Comparison of ENCODE assay signal across 9 cellular contexts in genomic region chr1:32695098-32695904, GRCh38. TPM values are rescaled to one million over a fixed set of nuclear protein-coding genes. Genes with fewer than 3 reads are reported as not detected.
DNase-seq lines count a peak whose midpoint lies in the region; ATAC-seq, FAIRE-seq and TF ChIP-seq lines count a peak whose summit lies in the region.
"Had no signal": no experiment of that assay in that cellular context is flagged by ENCODE, and none has a peak within 500 bp of the region (broad histone marks: within the 10 kb centered on the region; RNA-seq: fewer than 3 reads in every experiment).

No MANE protein-coding gene starts in this region.

- H4K20me1 ChIP-seq in K562 (replicated peaks; ENCODE audit: control insufficient read depth, insufficient read depth, low read length), result no peaks in the 10 kb centered on the region

- TF ChIP-seq EP300 in K562 (IDR thresholded peaks at IDR 0.05; ENCODE audit: low read length), result no peak
- no peak for TF ChIP-seq EP300 in upper lobe of left lung (IDR thresholded peaks at IDR 0.05)

- peak overlapping the region; percentile 49 to 88 for H3K9ac ChIP-seq in K562 (ENCODE audit: insufficient read depth in 1 of 2, low read depth in 2 of 2, low read length in 2 of 2)

- H3K27me3 ChIP-seq in K562 (ENCODE audit: control insufficient read depth in 2 of 2, insufficient read depth in 2 of 2, low read length in 2 of 2), result no peaks in the 10 kb centered on the region
- H3K27me3 ChIP-seq in upper lobe of left lung, result no peaks in the 10 kb centered on the region

- TF ChIP-seq CTCF in K562 (IDR thresholded peaks at IDR 0.05 in 2 of 3, conservative IDR thresholded peaks at IDR 0.05 in 1 of 3; ENCODE audit: insufficient read depth in 2 of 3, low read depth in 1 of 3, low read length in 3 of 3), result no peak
- TF ChIP-seq CTCF in upper lobe of left lung (IDR thresholded peaks at IDR 0.05), result no peak

- peak; percentile 79 for ATAC-seq in K562
- ATAC-seq in left colon, result peak; percentile 27
- peak; percentile 32 to 75 for ATAC-seq in upper lobe of left lung (ENCODE audit: low FRiP score in 2 of 2)

- no peaks in the 10 kb centered on the region for H3K9me1 ChIP-seq in K562 (ENCODE audit: control insufficient read depth, insufficient read depth, low read length)

- CTCF ChIA-PET in K562 (lab: Yijun Ruan, JAX; ENCODE audit: low intra/inter-chr PET ratio), result no interaction called here

- 20% methylated on average over 17 of the region's 17 CpGs for WGBS in K562 (ENCODE audit: insufficient coverage, low coverage, missing lambda C conversion rate)
- 57 to 64% methylated on average over 17 of the region's 17 CpGs for WGBS in upper lobe of left lung, 2 donors

- H3K36me3 ChIP-seq in K562 (ENCODE audit: control insufficient read depth, insufficient read depth, low read length) (no peaks in the 10 kb centered on the region), upper lobe of left lung (peaks cover 0 to 5% (median 0%) of the 10 kb centered on the region in 4 donors)

- POLR2A ChIA-PET in K562 (lab: Yijun Ruan, JAX), result interaction anchor here (0.7 to 2.7 kb wide), 14 partner anchors 9 to 87 kb away, joined by 3 to 21 read pairs (median 3); partner anchors contain the start of gene RBBP4

- TF ChIP-seq RAD21 in K562 (CRISPR knock-in tag; conservative IDR thresholded peaks at IDR 0.05 in 1 of 2, IDR thresholded peaks at IDR 0.05 in 1 of 2), result no peak

- H3K4me2 ChIP-seq in K562 (ENCODE audit: insufficient read depth, low read length), result peak overlapping the region; percentile 64

- intact Hi-C loops in K562 (cut with micrococcal nuclease) (loop anchor here (10.0 kb wide), 1 partner anchor 170 kb away; no protein-coding TSS in a partner anchor), left colon (cut with DNase I, micrococcal nuclease) (no loop called here)

- H3K4me3 ChIP-seq in K562, result peak overlapping the region; percentile 1; the same call in 1 of the 2 replicates
- H3K4me3 ChIP-seq in upper lobe of left lung, result no peak overlapping the region

- H3K27ac ChIP-seq in K562 (ENCODE audit: extremely low read depth, low read depth, low read length), result peak overlapping the region; percentile 48; the same call in 2 of the 3 replicates
- H3K27ac ChIP-seq in upper lobe of left lung, result peak overlapping the region in 3 of 4 donors; percentile 39 to 57 (median 40)

- peak overlapping the region; percentile 94 for H2AFZ ChIP-seq in K562 (ENCODE audit: low read depth, low read length)

- no peaks in the 10 kb centered on the region for H3K79me2 ChIP-seq in K562 (ENCODE audit: control insufficient read depth, insufficient read depth, low read length)

- TF ChIP-seq POLR2A in K562 (conservative IDR thresholded peaks at IDR 0.05) (no peak), upper lobe of left lung (IDR thresholded peaks at IDR 0.05) (no peak)

- in situ Hi-C loops in K562 (cut with MboI), result no loop called here

- DNase-seq in NCI-H2029 (lab: John Stamatoyannopoulos, UW) (peak; percentile 12), NCI-H2029 treated with DMSO at 0.1 percent for 48 hours (lab: John Stamatoyannopoulos, UW) (no peak), K562 (ENCODE audit: extremely low read depth in 1 of 4, low spot score in 3 of 4) (peak; percentile 39 to 89 (median 54)), left colon (peak in 1 of 2 donors; percentile 63), upper lobe of left lung (peak in 1 of 2 donors; percentile 55), NCI-H2171 treated with DMSO at 0.1 percent for 48 hours (lab: John Stamatoyannopoulos, UW) (no peak), cerebellar nuclear complex (lab: John Stamatoyannopoulos, UW) (no peak)
- no peak for DNase-seq in activated CD8-positive, alpha-beta memory T cell treated with anti-CD3 and anti-CD28 coated beads for 24 hours
- DNase-seq: NCI-H1092 had no signal

- peak; percentile 84 for FAIRE-seq in K562 (lab: Jason Lieb, UNC)

- no peaks in the 10 kb centered on the region for H3K9me3 ChIP-seq in K562 (replicated peaks; ENCODE audit: control insufficient read depth, insufficient read depth, low read depth, low read length)
- H3K9me3 ChIP-seq in upper lobe of left lung, result no peaks in the 10 kb centered on the region

- peaks cover 14 to 19% of the 10 kb centered on the region in 2 experiments for H3K4me1 ChIP-seq in K562 (replicated peaks in 1 of 2; ENCODE audit: control insufficient read depth in 2 of 2, insufficient read depth in 2 of 2, low read length in 2 of 2)
- peaks cover 12 to 21% (median 15%) of the 10 kb centered on the region in 4 donors for H3K4me1 ChIP-seq in upper lobe of left lung

- BruUV-seq in K562 (replicated peaks; lab: Mats Ljungman, UMichigan), result no TSS peak

RNA-seq across cellular contexts. Expression of gene SYNC, which starts 7.3 kb away (rescaled TPM):
- 2.1 and 2.4 TPM in 2 replicates for total RNA-seq in K562 (2011; cell fraction: chromatin; rRNA removed; ENCODE audit: low replicate concordance)
- 1.7 and 1.8 TPM in 2 replicates for total RNA-seq in K562 (2011; cell fraction: nucleolus; rRNA removed)
- 1.2 and 1.5 TPM in 2 replicates for total RNA-seq in K562 (2011; cell fraction: nucleoplasm; rRNA removed)
- total RNA-seq in K562 (2014; rRNA removed), result 0.86 and 1.1 TPM in 2 replicates
- total RNA-seq in K562 (2014; rRNA removed; fragmentation: Illumina TruSeq; extraction: Trizol), result 0.83 and 0.91 TPM in 2 replicates
- total RNA-seq in K562 (2015; rRNA removed; fragmentation: Illumina TruSeq; extraction: Trizol), result 0.87 and 1.1 TPM in 2 replicates
- total RNA-seq in K562 (2021), result 0.62 and 0.87 TPM in 2 replicates
- 0.43 and 0.98 TPM in 2 replicates for polyA plus RNA-seq in K562 (2011; rRNA removed)
- polyA plus RNA-seq in K562 (2011; cell fraction: cytosol; rRNA removed), result 0.16 and 0.22 TPM in 2 replicates
- 0.37 and 0.92 TPM in 2 replicates for polyA plus RNA-seq in K562 (2011; cell fraction: nucleus; rRNA removed)
- polyA plus RNA-seq in K562 (2012), result 0.26 and 0.47 TPM in 2 replicates
- polyA plus RNA-seq in K562 (2014; fragmentation: Illumina TruSeq; extraction: Trizol), result 0.84 and 1.1 TPM in 2 replicates
- polyA plus RNA-seq in K562 (2014; fragmentation: Nextera tagmentation; extraction: Ambion mirVana), result under 1 TPM; 0.49 to 0.74 TPM
- polyA plus RNA-seq in K562 (2014; rRNA removed), result 0.88 and 1.1 TPM in 2 replicates
- 1.2 and 1.3 TPM in 2 replicates for polyA minus RNA-seq in K562 (2011; rRNA and poly(A)+ RNA removed)
- 0.73 and 0.76 TPM in 2 replicates for polyA minus RNA-seq in K562 (2011; cell fraction: cytosol; rRNA and poly(A)+ RNA removed)
- polyA minus RNA-seq in K562 (2011; cell fraction: nucleus; rRNA and poly(A)+ RNA removed), result 0.22 and 0.54 TPM in 2 replicates
- 10 to 100 TPM; 16.4 to 20.3 TPM for total RNA-seq in left colon
- total RNA-seq in upper lobe of left lung, result 10 to 100 TPM; 12.0 to 33.5 (median 25.8) TPM

RNA-seq across cellular contexts. Expression of gene RBBP4, which starts 44.3 kb away (rescaled TPM):
- 328 and 440 TPM in 2 replicates for total RNA-seq in K562 (2011; cell fraction: chromatin; rRNA removed; ENCODE audit: low replicate concordance)
- 128 and 154 TPM in 2 replicates for total RNA-seq in K562 (2011; cell fraction: nucleolus; rRNA removed)
- 199 and 220 TPM in 2 replicates for total RNA-seq in K562 (2011; cell fraction: nucleoplasm; rRNA removed)
- total RNA-seq in K562 (2014; rRNA removed), result 185 and 228 TPM in 2 replicates
- 321 and 363 TPM in 2 replicates for total RNA-seq in K562 (2014; rRNA removed; fragmentation: Illumina TruSeq; extraction: Trizol)
- 245 and 259 TPM in 2 replicates for total RNA-seq in K562 (2015; rRNA removed; fragmentation: Illumina TruSeq; extraction: Trizol)
- 387 and 409 TPM in 2 replicates for total RNA-seq in K562 (2021)
- polyA plus RNA-seq in K562 (2011; rRNA removed), result 193 and 262 TPM in 2 replicates
- 92.5 and 178 TPM in 2 replicates for polyA plus RNA-seq in K562 (2011; cell fraction: cytosol; rRNA removed)
- polyA plus RNA-seq in K562 (2011; cell fraction: nucleus; rRNA removed), result 133 and 195 TPM in 2 replicates
- 259 and 329 TPM in 2 replicates for polyA plus RNA-seq in K562 (2012)
- 293 and 326 TPM in 2 replicates for polyA plus RNA-seq in K562 (2014; fragmentation: Illumina TruSeq; extraction: Trizol)
- 100 to 1,000 TPM; 248 to 285 TPM for polyA plus RNA-seq in K562 (2014; fragmentation: Nextera tagmentation; extraction: Ambion mirVana)
- 247 and 254 TPM in 2 replicates for polyA plus RNA-seq in K562 (2014; rRNA removed)
- polyA minus RNA-seq in K562 (2011; rRNA and poly(A)+ RNA removed), result 391 and 487 TPM in 2 replicates
- 178 and 220 TPM in 2 replicates for polyA minus RNA-seq in K562 (2011; cell fraction: cytosol; rRNA and poly(A)+ RNA removed)
- polyA minus RNA-seq in K562 (2011; cell fraction: nucleus; rRNA and poly(A)+ RNA removed), result 63.1 and 166 TPM in 2 replicates
- 100 to 1,000 TPM; 128 to 129 TPM for total RNA-seq in left colon
- total RNA-seq in upper lobe of left lung, result 100 to 1,000 TPM in 5 of 6 donors, 10 to 100 TPM in 1; 72.8 to 161 (median 131) TPM

RNA-seq across cellular contexts. Expression of gene ZBTB8OS, which starts 45.0 kb away (rescaled TPM):
- total RNA-seq in K562 (2011; cell fraction: chromatin; rRNA removed; ENCODE audit: low replicate concordance), result 58.9 and 105 TPM in 2 replicates
- total RNA-seq in K562 (2011; cell fraction: nucleolus; rRNA removed), result 34.9 and 36.2 TPM in 2 replicates
- 58.9 and 112 TPM in 2 replicates for total RNA-seq in K562 (2011; cell fraction: nucleoplasm; rRNA removed)
- total RNA-seq in K562 (2014; rRNA removed), result 57.8 and 59.0 TPM in 2 replicates
- 110 and 130 TPM in 2 replicates for total RNA-seq in K562 (2014; rRNA removed; fragmentation: Illumina TruSeq; extraction: Trizol)
- 104 and 107 TPM in 2 replicates for total RNA-seq in K562 (2015; rRNA removed; fragmentation: Illumina TruSeq; extraction: Trizol)
- 54.8 and 65.0 TPM in 2 replicates for total RNA-seq in K562 (2021)
- 86.5 and 114 TPM in 2 replicates for polyA plus RNA-seq in K562 (2011; rRNA removed)
- polyA plus RNA-seq in K562 (2011; cell fraction: cytosol; rRNA removed), result 29.5 and 65.1 TPM in 2 replicates
- 23.2 and 42.5 TPM in 2 replicates for polyA plus RNA-seq in K562 (2011; cell fraction: nucleus; rRNA removed)
- 63.5 and 115 TPM in 2 replicates for polyA plus RNA-seq in K562 (2012)
- 104 TPM in 2 replicates for polyA plus RNA-seq in K562 (2014; fragmentation: Illumina TruSeq; extraction: Trizol)
- polyA plus RNA-seq in K562 (2014; fragmentation: Nextera tagmentation; extraction: Ambion mirVana), result 100 to 1,000 TPM; 188 to 230 TPM
- 104 and 133 TPM in 2 replicates for polyA plus RNA-seq in K562 (2014; rRNA removed)
- polyA minus RNA-seq in K562 (2011; rRNA and poly(A)+ RNA removed), result 77.0 and 79.3 TPM in 2 replicates
- polyA minus RNA-seq in K562 (2011; cell fraction: cytosol; rRNA and poly(A)+ RNA removed), result 10.2 and 15.9 TPM in 2 replicates
- 8.2 and 15.6 TPM in 2 replicates for polyA minus RNA-seq in K562 (2011; cell fraction: nucleus; rRNA and poly(A)+ RNA removed)
- 10 to 100 TPM; 44.0 to 44.1 TPM for total RNA-seq in left colon
- 10 to 100 TPM; 24.4 to 43.9 (median 37.3) TPM for total RNA-seq in upper lobe of left lung

Comparison
In these comparisons a context has a peak if more than half of its experiments do, and no peak if none do; other contexts are left out.
1. DNase-seq: peak in NCI-H2029 (single experiment) and K562 (4 of 4); none in NCI-H2029 treated with DMSO at 0.1 percent for 48 hours (single experiment), NCI-H2171 treated with DMSO at 0.1 percent for 48 hours (single experiment), cerebellar nuclear complex (0 of 2) and activated CD8-positive, alpha-beta memory T cell treated with anti-CD3 and anti-CD28 coated beads for 24 hours (single experiment).
2. ATAC-seq: peak in every context shown above with its lines; median percentile 79 in K562; 54 in upper lobe of left lung; 27 in left colon.